25 cellular contexts compared by ENCODE assay signal in the genomic region with DNA sequence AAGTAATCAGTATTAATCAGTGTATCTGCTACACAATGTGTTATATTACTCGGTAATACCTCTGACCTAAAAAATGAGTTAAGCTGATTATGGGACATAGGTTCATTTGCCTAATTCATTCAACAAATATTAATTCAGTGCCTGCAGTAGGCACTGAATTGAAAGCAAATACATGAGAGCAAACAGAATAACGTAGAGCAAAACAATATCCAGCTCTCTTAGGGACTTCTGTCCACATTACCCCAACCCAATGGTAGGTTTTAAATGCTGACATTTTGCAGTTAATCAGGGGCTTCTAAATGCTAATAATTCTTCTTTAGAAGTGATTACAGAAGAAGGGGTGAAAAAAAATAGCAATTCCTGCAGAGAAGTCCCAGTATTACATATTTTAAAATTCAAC. TPM values are rescaled to one million over a fixed set of nuclear protein-coding genes. Genes with fewer than 3 reads are reported as not detected.
DNase-seq lines count a peak whose midpoint lies in the region; ATAC-seq, FAIRE-seq and TF ChIP-seq lines count a peak whose summit lies in the region.
"Had no signal": no experiment of that assay in that cellular context is flagged by ENCODE, and none has a peak within 500 bp of the region (broad histone marks: within the 10 kb centered on the region; RNA-seq: fewer than 3 reads in every experiment).

No MANE protein-coding gene starts in this region.

- TF ChIP-seq CTCF in VCaP (conservative IDR thresholded peaks at IDR 0.05) (no peak), retinal pigment epithelial cell (conservative IDR thresholded peaks at IDR 0.05; ENCODE audit: low read depth, low read length) (no peak)

- no peak overlapping the region for H3K4me3 ChIP-seq in retinal pigment epithelial cell (ENCODE audit: low read length)
- H3K4me3 ChIP-seq: SJCRH30, skin epidermis, upper lobe of right lung had no signal

- H3K27ac ChIP-seq in VCaP: peak overlapping the region; percentile 52
- H3K27ac ChIP-seq: parathyroid adenoma, SJCRH30, upper lobe of right lung had no signal

- DNase-seq in NCI-H2029 (lab: John Stamatoyannopoulos, UW) (peak; percentile 7), NCI-H2029 treated with DMSO at 0.1 percent for 48 hours (lab: John Stamatoyannopoulos, UW) (no peak), GM19239 (ENCODE audit: insufficient read length, low spot score) (no peak), retinal pigment epithelial cell (ENCODE audit: low read depth) (peak; percentile 10), glomerular visceral epithelial cell (ENCODE audit: extremely low spot score) (no peak), dermis blood vessel endothelial cell (no peak)
- DNase-seq: activated CD4-positive, CD25-positive, alpha-beta regulatory T cell; activated CD8-positive, alpha-beta T cell treated with anti-CD3 and anti-CD28 coated beads for 36 hours; activated naive CD4-positive, alpha-beta T cell treated with anti-CD3 and anti-CD28 coated beads for 36 hours; activated T-cell treated with anti-CD3 and anti-CD28 coated beads, Interleukin-2, amount 50 U/mL, for 24 hours; aorta; BE2C; cerebellar nuclear complex; effector memory CD4-positive, alpha-beta T cell; kidney; naive thymus-derived CD8-positive, alpha-beta T cell; NCI-H1930; NCI-H446 treated with DMSO at 0.1 percent for 48 hours; SJCRH30; upper lobe of right lung had no signal

- FAIRE-seq in GM19239 (lab: Jason Lieb, UNC): peak; percentile 85

- ATAC-seq in HG03354 (IDR thresholded peaks at IDR 0.05; ENCODE audit: poor library complexity, severe bottlenecking, unreplicated experiment): no peak
- ATAC-seq: activated CD8-positive, alpha-beta T cell treated with anti-CD3 and anti-CD28 coated beads for 36 hours; HCT116; naive thymus-derived CD8-positive, alpha-beta T cell; upper lobe of right lung had no signal

RNA-seq across cellular contexts. Expression of a gene that starts 4.9 kb away (rescaled TPM):
- 19.3 and 24.8 TPM in 2 replicates for total RNA-seq in dermis blood vessel endothelial cell

Comparison
In these comparisons a context has a peak if more than half of its experiments do, and no peak if none do; other contexts are left out.
1. DNase-seq: peak in NCI-H2029 (single experiment) and retinal pigment epithelial cell (single experiment); none in NCI-H2029 treated with DMSO at 0.1 percent for 48 hours (single experiment), GM19239 (single experiment), glomerular visceral epithelial cell (single experiment) and dermis blood vessel endothelial cell (single experiment).